Comparison of ENCODE assay signal across 21 cellular contexts in genomic region chr1:203369666-203370065, GRCh38. TPM values are rescaled to one million over a fixed set of nuclear protein-coding genes. Genes with fewer than 3 reads are reported as not detected.
DNase-seq lines count a peak whose midpoint lies in the region; ATAC-seq and TF ChIP-seq lines count a peak whose summit lies in the region.
"Had no signal": no experiment of that assay in that cellular context is flagged by ENCODE, and none has a peak within 500 bp of the region (broad histone marks: within the 10 kb centered on the region; RNA-seq: fewer than 3 reads in every experiment).

No MANE protein-coding gene starts in this region.

- H3K27ac Mint-ChIP-seq in dendritic cell treated with granulocyte-macrophage colony-stimulating factor and Interleukin-4, amounts not matched to agents 40 ng/mL and 50 ng/mL, for 4 days: peak overlapping the region; percentile 5
- H3K27ac Mint-ChIP-seq: activated B cell treated with CpG ODN at 0.5 μM for 24 hours; activated CD8-positive, alpha-beta T cell treated with anti-CD3 and anti-CD28 coated beads, Interleukin-2, amount 10 ng/mL, durations not matched to agents 7 days and 5 days had no signal

- H3K9me3 ChIP-seq in BLaER1 treated with 17β-estradiol and CSF1 and Interleukin-3, amounts not matched to agents 10 nM and 100 nM (replicated peaks in 1 of 11): peaks cover 0 to 3% (median 0%) of the 10 kb centered on the region in 11 experiments; a peak in 1 of 22 replicates
- H3K9me3 ChIP-seq in ovary: no peaks in the 10 kb centered on the region
- H3K9me3 ChIP-seq: SJSA1, thoracic aorta had no signal

- no peaks in the 10 kb centered on the region for H3K36me3 ChIP-seq in BLaER1 treated with 17β-estradiol and CSF1 and Interleukin-3, amounts not matched to agents 10 nM and 100 nM
- no peaks in the 10 kb centered on the region for H3K36me3 ChIP-seq in ovary
- H3K36me3 ChIP-seq: SJSA1, thoracic aorta had no signal

- H3K27ac ChIP-seq in BLaER1 treated with 17β-estradiol and CSF1 and Interleukin-3, amounts not matched to agents 10 nM and 100 nM: peak overlapping the region in 6 of 11 experiments; percentile 9 to 83 (median 58); a peak in 10 of 22 replicates
- peak overlapping the region; percentile 50 to 70 for H3K27ac ChIP-seq in ovary
- peak overlapping the region in 1 of 2 donors; percentile 71 for H3K27ac ChIP-seq in coronary artery
- H3K27ac ChIP-seq: SJSA1, thoracic aorta had no signal

- H3K4me3 Mint-ChIP-seq in dendritic cell treated with granulocyte-macrophage colony-stimulating factor and Interleukin-4, amounts not matched to agents 40 ng/mL and 50 ng/mL, for 4 days: no peak overlapping the region
- H3K4me3 Mint-ChIP-seq: activated B cell treated with CpG ODN at 0.5 μM for 24 hours; activated CD8-positive, alpha-beta T cell treated with anti-CD3 and anti-CD28 coated beads, Interleukin-2, amount 10 ng/mL, durations not matched to agents 7 days and 5 days; neural crest cell had no signal

- DNase-seq in MV-4-11 (lab: John Stamatoyannopoulos, UW) (peak; percentile 60), ovary (no peak), DMS 273 treated with DMSO at 0.1 percent for 48 hours (lab: John Stamatoyannopoulos, UW) (no peak), coronary artery (ENCODE audit: low spot score) (no peak)
- DNase-seq in activated CD4-positive, CD25-positive, alpha-beta regulatory T cell treated with anti-CD3 and anti-CD28 coated beads, Interleukin-2, amount 50 U/mL, for 72 hours: no peak
- DNase-seq: activated B cell treated with CpG ODN at 0.5 μM for 24 hours; activated CD8-positive, alpha-beta T cell treated with anti-CD3 and anti-CD28 coated beads, Interleukin-2, amount 10 ng/mL, durations not matched to agents 7 days and 5 days; Kasumi-1; kidney glomerular epithelial cell; midbrain; NCI-H526 had no signal

- peaks cover 33% of the 10 kb centered on the region for H3K4me1 Mint-ChIP-seq in dendritic cell treated with granulocyte-macrophage colony-stimulating factor and Interleukin-4, amounts not matched to agents 40 ng/mL and 50 ng/mL, for 4 days (ENCODE audit: low read depth)
- H3K4me1 Mint-ChIP-seq: activated B cell treated with CpG ODN at 0.5 μM for 24 hours had no signal

- no peaks in the 10 kb centered on the region for H3K27me3 ChIP-seq in BLaER1 treated with 17β-estradiol and CSF1 and Interleukin-3, amounts not matched to agents 10 nM and 100 nM
- H3K27me3 ChIP-seq in ovary: no peaks in the 10 kb centered on the region
- H3K27me3 ChIP-seq: SJSA1 had no signal

- H3K4me3 ChIP-seq in BLaER1 treated with 17β-estradiol and CSF1 and Interleukin-3, amounts not matched to agents 10 nM and 100 nM: no peak overlapping the region; a peak in 1 of 20 replicates
- no peak overlapping the region for H3K4me3 ChIP-seq in ovary
- no peak overlapping the region for H3K4me3 ChIP-seq in coronary artery
- H3K4me3 ChIP-seq: SJSA1, thoracic aorta had no signal

- TF ChIP-seq CTCF in ovary (IDR thresholded peaks at IDR 0.05) (no peak), coronary artery (IDR thresholded peaks at IDR 0.05) (no peak)

- no peaks in the 10 kb centered on the region for H4K20me1 ChIP-seq in BLaER1 treated with 17β-estradiol and CSF1 and Interleukin-3, amounts not matched to agents 10 nM and 100 nM

- 81 to 93% (median 85%) methylated on average over 4 of the region's 4 CpGs for WGBS in ovary, 3 donors

- H3K4me1 ChIP-seq in BLaER1 treated with 17β-estradiol and CSF1 and Interleukin-3, amounts not matched to agents 10 nM and 100 nM: peaks cover 0 to 46% (median 17%) of the 10 kb centered on the region in 10 experiments; a peak in 13 of 20 replicates
- peaks cover 10% of the 10 kb centered on the region for H3K4me1 ChIP-seq in ovary (ENCODE audit: insufficient read depth)
- H3K4me1 ChIP-seq: SJSA1 had no signal

- H3K27me3 Mint-ChIP-seq in dendritic cell treated with granulocyte-macrophage colony-stimulating factor and Interleukin-4, amounts not matched to agents 40 ng/mL and 50 ng/mL, for 4 days: peaks cover 6% of the 10 kb centered on the region
- H3K27me3 Mint-ChIP-seq: activated B cell treated with CpG ODN at 0.5 μM for 24 hours had no signal

- TF ChIP-seq EP300 in ovary (IDR thresholded peaks at IDR 0.05): no peak

- no peaks in the 10 kb centered on the region for H3K36me3 Mint-ChIP-seq in dendritic cell treated with granulocyte-macrophage colony-stimulating factor and Interleukin-4, amounts not matched to agents 40 ng/mL and 50 ng/mL, for 4 days (ENCODE audit: low read depth)
- H3K36me3 Mint-ChIP-seq: activated naive CD4-positive, alpha-beta T cell treated with anti-CD3 and anti-CD28 coated beads, Interleukin-2, amount 50 U/mL, for 72 hours had no signal

- peak overlapping the region in 7 of 11 experiments; percentile 1 to 85 (median 70); a peak in 12 of 22 replicates for H3K4me2 ChIP-seq in BLaER1 treated with 17β-estradiol and CSF1 and Interleukin-3, amounts not matched to agents 10 nM and 100 nM

- peak overlapping the region in 3 of 11 experiments; percentile 55 to 69 (median 57); a peak in 6 of 22 replicates for H3K9ac ChIP-seq in BLaER1 treated with 17β-estradiol and CSF1 and Interleukin-3, amounts not matched to agents 10 nM and 100 nM

- TF ChIP-seq POLR2A in ovary (IDR thresholded peaks at IDR 0.05): no peak

- intact Hi-C loops in dendritic cell treated with granulocyte-macrophage colony-stimulating factor and Interleukin-4, amounts not matched to agents 40 ng/mL and 50 ng/mL, for 4 days (cut with micrococcal nuclease): loop anchor here (1.0 kb wide), 1 partner anchor 118 kb away; no protein-coding TSS in a partner anchor
- intact Hi-C loops in ovary (cut with DNase I): loop anchor here (2.0 to 10.0 kb wide), 5 partner anchors 73 to 333 kb away; no protein-coding TSS in a partner anchor

- no peaks in the 10 kb centered on the region for H3K9me3 Mint-ChIP-seq in dendritic cell treated with granulocyte-macrophage colony-stimulating factor and Interleukin-4, amounts not matched to agents 40 ng/mL and 50 ng/mL, for 4 days
- H3K9me3 Mint-ChIP-seq: activated B cell treated with CpG ODN at 0.5 μM for 24 hours; activated naive CD4-positive, alpha-beta T cell treated with anti-CD3 and anti-CD28 coated beads, Interleukin-2, amount 50 U/mL, for 72 hours; neural crest cell had no signal

- no peak for ATAC-seq in HG03025 (IDR thresholded peaks at IDR 0.05; ENCODE audit: low FRiP score, unreplicated experiment)
- ATAC-seq: activated CD8-positive, alpha-beta T cell treated with anti-CD3 and anti-CD28 coated beads, Interleukin-2, amount 10 ng/mL, durations not matched to agents 7 days and 5 days; activated naive CD4-positive, alpha-beta T cell treated with anti-CD3 and anti-CD28 coated beads, Interleukin-2, amount 50 U/mL, for 72 hours had no signal

RNA-seq across cellular contexts. Expression of gene FMOD, which starts 18.7 kb away (rescaled TPM):
- 100 to 1,000 TPM; 110 to 158 (median 137) TPM for total RNA-seq in ovary
- 100 to 1,000 TPM; 116 to 175 TPM for polyA plus RNA-seq in ovary
- total RNA-seq: activated B cell treated with CpG ODN at 0.5 μM for 24 hours; activated CD8-positive, alpha-beta T cell treated with anti-CD3 and anti-CD28 coated beads, Interleukin-2, amount 10 ng/mL, durations not matched to agents 7 days and 5 days; HT1080; OCI-LY7; T-helper 2 cell treated with Interferon-gamma antibody and Interleukin-4, amounts not matched to agents 100 ng/mL and 5 ng/mL, for 36 hours had no signal
